ENCODE assay signal across 5 cellular contexts in the genomic region with DNA sequence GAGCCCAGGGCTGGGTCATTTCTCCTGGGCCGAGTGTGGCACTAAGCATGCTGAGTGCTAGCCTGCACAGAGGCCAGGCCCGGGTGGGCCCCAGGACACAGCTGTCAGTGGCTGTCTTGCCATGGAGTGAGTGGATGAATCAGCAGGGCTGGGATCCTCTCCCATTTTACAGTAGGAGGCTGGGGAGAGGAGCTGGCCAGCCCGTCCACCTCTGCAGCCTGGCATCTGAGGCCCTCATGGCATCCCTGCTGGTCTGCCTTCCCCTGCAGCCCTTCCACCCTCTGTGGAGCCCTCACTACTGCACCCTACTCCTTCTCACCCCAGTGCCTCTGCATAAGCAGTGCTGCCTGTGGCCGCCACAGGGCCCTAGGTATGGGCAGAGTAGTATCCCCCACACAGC. TPM values are rescaled to one million over a fixed set of nuclear protein-coding genes. Genes with fewer than 3 reads are reported as not detected.
"Had no signal": no experiment of that assay in that cellular context is flagged by ENCODE, and none has a peak within 500 bp of the region (broad histone marks: within the 10 kb centered on the region; RNA-seq: fewer than 3 reads in every experiment).

No MANE protein-coding gene starts in this region.

RNA-seq across cellular contexts. Expression of a gene that starts 21.1 kb away (rescaled TPM):
- total RNA-seq: stomach, thoracic aorta, tibial nerve, ureter, vagina had no signal
